1 cellular context compared by ENCODE assay signal in the genomic region with DNA sequence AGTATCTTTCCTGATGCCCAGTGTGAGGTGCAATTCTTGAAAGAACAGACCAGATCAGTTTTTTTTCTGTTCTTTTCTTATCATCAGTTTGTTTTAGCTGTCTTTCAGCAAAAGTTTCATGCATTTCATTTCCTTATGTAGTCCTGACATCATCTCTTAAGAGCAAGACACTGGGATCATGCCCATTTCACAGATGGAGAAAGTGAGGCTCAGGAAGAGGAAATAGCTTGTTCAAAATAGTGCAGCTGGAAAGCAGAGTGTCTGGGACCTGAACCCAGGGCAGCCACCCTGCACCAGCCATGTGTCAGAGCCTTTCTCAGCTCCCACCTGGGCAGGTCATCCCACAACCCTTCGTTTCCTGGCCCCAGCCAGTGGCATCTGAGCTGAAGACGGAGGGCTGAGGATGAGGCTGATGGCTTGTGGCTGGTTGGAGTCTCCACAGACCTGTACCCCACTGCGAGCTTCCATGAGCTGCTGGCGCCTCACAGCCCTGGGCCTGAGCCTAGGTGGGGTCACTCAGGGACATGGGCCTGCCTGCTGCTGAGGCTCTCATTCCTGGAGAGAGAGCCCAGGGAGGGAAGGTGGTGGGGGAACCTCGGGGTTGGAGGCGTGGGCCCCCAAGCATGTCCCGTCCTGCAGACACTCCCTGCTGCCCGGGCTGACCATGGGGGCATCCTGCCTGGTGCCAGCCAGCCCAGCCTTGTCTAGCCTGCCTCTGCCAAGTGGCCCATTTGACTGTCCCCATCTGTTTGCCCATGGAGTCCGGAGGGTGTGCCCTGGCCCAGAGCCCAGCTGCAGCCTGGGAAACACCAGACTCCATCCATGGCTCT.
TF ChIP-seq lines count a peak whose summit lies in the region.

No MANE protein-coding gene starts in this region.

TF ChIP-seq in WTC11, 78 proteins besides CTCF, POLR2A, EP300 and RAD21 (continued from another document):
- TF ChIP-seq, protein P1, sequence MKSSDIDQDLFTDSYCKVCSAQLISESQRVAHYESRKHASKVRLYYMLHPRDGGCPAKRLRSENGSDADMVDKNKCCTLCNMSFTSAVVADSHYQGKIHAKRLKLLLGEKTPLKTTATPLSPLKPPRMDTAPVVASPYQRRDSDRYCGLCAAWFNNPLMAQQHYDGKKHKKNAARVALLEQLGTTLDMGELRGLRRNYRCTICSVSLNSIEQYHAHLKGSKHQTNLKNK (CRISPR knock-in tag; IDR thresholded peaks at IDR 0.05): no peak
- TF ChIP-seq ZNF263 (CRISPR knock-in tag; IDR thresholded peaks at IDR 0.05; ENCODE audit: low read depth): no peak
- TF ChIP-seq, protein P2, sequence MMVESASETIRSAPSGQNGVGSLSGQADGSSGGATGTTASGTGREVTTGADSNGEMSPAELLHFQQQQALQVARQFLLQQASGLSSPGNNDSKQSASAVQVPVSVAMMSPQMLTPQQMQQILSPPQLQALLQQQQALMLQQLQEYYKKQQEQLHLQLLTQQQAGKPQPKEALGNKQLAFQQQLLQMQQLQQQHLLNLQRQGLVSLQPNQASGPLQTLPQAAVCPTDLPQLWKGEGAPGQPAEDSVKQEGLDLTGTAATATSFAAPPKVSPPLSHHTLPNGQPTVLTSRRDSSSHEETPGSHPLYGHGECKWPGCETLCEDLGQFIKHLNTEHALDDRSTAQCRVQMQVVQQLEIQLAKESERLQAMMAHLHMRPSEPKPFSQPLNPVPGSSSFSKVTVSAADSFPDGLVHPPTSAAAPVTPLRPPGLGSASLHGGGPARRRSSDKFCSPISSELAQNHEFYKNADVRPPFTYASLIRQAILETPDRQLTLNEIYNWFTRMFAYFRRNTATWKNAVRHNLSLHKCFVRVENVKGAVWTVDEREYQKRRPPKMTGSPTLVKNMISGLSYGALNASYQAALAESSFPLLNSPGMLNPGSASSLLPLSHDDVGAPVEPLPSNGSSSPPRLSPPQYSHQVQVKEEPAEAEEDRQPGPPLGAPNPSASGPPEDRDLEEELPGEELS (CRISPR knock-in tag; IDR thresholded peaks at IDR 0.05): no peak
- TF ChIP-seq ZNF317 (CRISPR knock-in tag; IDR thresholded peaks at IDR 0.05; ENCODE audit: borderline replicate concordance, low read depth): no peak
- TF ChIP-seq ESRRA (CRISPR knock-in tag; IDR thresholded peaks at IDR 0.05; ENCODE audit: borderline replicate concordance): no peak
- no peak for TF ChIP-seq ZNF396 (CRISPR knock-in tag; IDR thresholded peaks at IDR 0.05; ENCODE audit: borderline replicate concordance)
- TF ChIP-seq, protein P3, sequence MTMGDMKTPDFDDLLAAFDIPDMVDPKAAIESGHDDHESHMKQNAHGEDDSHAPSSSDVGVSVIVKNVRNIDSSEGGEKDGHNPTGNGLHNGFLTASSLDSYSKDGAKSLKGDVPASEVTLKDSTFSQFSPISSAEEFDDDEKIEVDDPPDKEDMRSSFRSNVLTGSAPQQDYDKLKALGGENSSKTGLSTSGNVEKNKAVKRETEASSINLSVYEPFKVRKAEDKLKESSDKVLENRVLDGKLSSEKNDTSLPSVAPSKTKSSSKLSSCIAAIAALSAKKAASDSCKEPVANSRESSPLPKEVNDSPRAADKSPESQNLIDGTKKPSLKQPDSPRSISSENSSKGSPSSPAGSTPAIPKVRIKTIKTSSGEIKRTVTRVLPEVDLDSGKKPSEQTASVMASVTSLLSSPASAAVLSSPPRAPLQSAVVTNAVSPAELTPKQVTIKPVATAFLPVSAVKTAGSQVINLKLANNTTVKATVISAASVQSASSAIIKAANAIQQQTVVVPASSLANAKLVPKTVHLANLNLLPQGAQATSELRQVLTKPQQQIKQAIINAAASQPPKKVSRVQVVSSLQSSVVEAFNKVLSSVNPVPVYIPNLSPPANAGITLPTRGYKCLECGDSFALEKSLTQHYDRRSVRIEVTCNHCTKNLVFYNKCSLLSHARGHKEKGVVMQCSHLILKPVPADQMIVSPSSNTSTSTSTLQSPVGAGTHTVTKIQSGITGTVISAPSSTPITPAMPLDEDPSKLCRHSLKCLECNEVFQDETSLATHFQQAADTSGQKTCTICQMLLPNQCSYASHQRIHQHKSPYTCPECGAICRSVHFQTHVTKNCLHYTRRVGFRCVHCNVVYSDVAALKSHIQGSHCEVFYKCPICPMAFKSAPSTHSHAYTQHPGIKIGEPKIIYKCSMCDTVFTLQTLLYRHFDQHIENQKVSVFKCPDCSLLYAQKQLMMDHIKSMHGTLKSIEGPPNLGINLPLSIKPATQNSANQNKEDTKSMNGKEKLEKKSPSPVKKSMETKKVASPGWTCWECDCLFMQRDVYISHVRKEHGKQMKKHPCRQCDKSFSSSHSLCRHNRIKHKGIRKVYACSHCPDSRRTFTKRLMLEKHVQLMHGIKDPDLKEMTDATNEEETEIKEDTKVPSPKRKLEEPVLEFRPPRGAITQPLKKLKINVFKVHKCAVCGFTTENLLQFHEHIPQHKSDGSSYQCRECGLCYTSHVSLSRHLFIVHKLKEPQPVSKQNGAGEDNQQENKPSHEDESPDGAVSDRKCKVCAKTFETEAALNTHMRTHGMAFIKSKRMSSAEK (CRISPR knock-in tag; IDR thresholded peaks at IDR 0.05; ENCODE audit: borderline replicate concordance): no peak
- TF ChIP-seq JAZF1 (CRISPR knock-in tag; IDR thresholded peaks at IDR 0.05): no peak
- no peak for TF ChIP-seq ATF1 (CRISPR knock-in tag; IDR thresholded peaks at IDR 0.05)
- TF ChIP-seq, protein P4, sequence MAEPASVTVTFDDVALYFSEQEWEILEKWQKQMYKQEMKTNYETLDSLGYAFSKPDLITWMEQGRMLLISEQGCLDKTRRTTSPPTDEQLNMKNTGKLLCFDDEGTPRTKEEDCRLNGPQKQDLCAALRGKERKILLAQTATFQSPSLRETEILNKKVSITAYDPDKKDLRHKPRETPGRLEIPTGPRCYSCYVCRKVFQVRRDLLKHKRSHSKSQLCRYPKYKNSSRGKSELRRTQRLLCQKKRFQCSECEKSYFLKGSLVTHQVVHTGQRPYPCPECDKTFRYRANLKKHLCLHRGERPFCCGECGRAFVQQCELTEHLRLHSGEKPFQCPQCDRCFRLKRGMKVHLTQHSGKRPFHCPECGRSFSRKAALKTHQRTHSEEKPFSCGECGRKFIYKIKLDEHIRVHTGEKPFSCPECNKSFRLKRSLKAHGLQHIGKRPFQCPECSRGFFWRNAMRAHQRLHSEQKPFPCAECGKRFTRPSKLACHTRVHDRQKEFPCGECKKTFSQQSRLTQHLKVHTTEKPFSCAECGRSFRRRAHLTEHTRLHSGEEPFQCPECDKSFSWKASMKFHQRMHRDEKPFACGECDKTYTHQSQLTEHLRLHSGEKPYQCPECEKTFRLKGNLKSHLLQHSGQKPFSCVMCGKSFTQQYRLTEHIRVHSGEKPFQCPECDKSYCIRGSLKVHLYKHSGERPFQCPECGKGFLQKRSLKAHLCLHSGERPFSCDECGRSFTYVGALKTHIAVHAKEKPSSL (CRISPR knock-in tag; conservative IDR thresholded peaks at IDR 0.05): no peak
- TF ChIP-seq RELA (CRISPR knock-in tag; IDR thresholded peaks at IDR 0.05; ENCODE audit: borderline replicate concordance): no peak
- no peak for TF ChIP-seq ZNF232 (CRISPR knock-in tag; IDR thresholded peaks at IDR 0.05)
- TF ChIP-seq, protein P5, sequence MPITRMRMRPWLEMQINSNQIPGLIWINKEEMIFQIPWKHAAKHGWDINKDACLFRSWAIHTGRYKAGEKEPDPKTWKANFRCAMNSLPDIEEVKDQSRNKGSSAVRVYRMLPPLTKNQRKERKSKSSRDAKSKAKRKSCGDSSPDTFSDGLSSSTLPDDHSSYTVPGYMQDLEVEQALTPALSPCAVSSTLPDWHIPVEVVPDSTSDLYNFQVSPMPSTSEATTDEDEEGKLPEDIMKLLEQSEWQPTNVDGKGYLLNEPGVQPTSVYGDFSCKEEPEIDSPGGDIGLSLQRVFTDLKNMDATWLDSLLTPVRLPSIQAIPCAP (CRISPR knock-in tag; IDR thresholded peaks at IDR 0.05): no peak
